ENCODE assay signal across 8 cellular contexts in the genomic region with DNA sequence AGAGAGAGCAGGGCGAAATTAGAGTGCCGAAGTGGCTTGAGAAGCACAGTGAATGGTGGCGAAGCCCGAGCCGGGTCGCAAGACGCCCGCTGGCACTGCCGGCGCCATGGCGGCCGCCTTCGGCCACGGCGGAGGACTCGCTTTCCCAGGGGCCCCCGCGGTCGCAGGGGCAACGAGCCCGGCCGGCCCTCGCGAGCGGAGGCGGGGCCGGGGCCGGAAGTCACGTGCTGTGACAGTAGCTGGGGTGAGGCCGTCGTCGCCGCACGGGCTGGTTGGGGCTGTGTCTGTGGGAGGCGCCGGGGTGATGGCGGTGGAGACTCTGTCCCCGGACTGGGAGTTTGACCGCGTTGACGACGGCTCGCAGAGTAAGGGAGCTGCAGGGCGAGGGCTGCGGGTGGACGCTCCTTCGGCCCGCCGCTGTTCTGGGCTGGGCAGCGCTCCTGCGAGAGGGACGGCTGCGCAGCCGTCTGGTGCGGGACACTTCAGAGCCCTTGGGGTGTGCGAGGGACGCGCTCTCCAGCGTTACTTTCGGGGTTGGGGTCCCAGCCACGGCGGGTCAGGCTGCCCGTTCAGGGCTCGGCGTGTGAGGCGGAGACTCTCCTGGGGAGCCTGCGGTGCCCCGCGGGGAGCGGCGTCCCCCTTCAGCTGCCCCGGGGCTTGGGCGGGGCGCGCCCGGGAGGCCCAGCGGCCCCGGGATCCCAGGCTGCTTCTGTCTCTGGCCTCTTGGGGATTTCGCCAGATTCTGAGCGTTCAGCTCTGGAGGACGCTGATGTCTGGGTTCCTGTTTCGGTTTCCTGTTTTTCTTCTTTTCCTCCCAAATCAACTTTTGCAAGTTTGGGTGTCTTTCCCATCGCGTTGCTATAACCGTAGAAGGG.
DNase-seq lines count a peak whose midpoint lies in the region; ATAC-seq and TF ChIP-seq lines count a peak whose summit lies in the region.

A gene with protein sequence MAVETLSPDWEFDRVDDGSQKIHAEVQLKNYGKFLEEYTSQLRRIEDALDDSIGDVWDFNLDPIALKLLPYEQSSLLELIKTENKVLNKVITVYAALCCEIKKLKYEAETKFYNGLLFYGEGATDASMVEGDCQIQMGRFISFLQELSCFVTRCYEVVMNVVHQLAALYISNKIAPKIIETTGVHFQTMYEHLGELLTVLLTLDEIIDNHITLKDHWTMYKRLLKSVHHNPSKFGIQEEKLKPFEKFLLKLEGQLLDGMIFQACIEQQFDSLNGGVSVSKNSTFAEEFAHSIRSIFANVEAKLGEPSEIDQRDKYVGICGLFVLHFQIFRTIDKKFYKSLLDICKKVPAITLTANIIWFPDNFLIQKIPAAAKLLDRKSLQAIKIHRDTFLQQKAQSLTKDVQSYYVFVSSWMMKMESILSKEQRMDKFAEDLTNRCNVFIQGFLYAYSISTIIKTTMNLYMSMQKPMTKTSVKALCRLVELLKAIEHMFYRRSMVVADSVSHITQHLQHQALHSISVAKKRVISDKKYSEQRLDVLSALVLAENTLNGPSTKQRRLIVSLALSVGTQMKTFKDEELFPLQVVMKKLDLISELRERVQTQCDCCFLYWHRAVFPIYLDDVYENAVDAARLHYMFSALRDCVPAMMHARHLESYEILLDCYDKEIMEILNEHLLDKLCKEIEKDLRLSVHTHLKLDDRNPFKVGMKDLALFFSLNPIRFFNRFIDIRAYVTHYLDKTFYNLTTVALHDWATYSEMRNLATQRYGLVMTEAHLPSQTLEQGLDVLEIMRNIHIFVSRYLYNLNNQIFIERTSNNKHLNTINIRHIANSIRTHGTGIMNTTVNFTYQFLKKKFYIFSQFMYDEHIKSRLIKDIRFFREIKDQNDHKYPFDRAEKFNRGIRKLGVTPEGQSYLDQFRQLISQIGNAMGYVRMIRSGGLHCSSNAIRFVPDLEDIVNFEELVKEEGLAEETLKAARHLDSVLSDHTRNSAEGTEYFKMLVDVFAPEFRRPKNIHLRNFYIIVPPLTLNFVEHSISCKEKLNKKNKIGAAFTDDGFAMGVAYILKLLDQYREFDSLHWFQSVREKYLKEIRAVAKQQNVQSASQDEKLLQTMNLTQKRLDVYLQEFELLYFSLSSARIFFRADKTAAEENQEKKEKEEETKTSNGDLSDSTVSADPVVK (plus strand): TSS at position 235 of the 875 bp plus-strand sequence. CDS start 70 bp downstream, at position 305.

- ATAC-seq in GM19025 (IDR thresholded peaks at IDR 0.05; ENCODE audit: low read depth, unreplicated experiment) = peak; percentile 87
- ATAC-seq in HG03280 (IDR thresholded peaks at IDR 0.05; ENCODE audit: unreplicated experiment) = peak; percentile 92

- TF ChIP-seq CTCF in AG09319 (IDR thresholded peaks at IDR 0.05; ENCODE audit: low read depth, low read length) = no peak

- H3K27ac ChIP-seq in caudate nucleus (ENCODE audit: low read depth, low read length) = peak within 1 kb of the TSS; percentile 96

- peak; percentile 71 for DNase-seq in AG09319 (ENCODE audit: extremely low read depth, low read depth)
- peak; percentile 83 for DNase-seq in NCI-H345 treated with DMSO at 0.1 percent for 48 hours (lab: John Stamatoyannopoulos, UW; ENCODE audit: unreplicated experiment)
- peak; percentile 84 to 95 (median 90) for DNase-seq in activated CD4-positive, CD25-positive, alpha-beta regulatory T cell (lab: John Stamatoyannopoulos, UW)
- DNase-seq in caudate nucleus (lab: John Stamatoyannopoulos, UW) = peak in 60 of 61 donors; percentile 52 to 96 (median 90)
- peak; percentile 91 for DNase-seq in iris pigment epithelial cell (ENCODE audit: low read depth)
- DNase-seq in stimulated activated CD4-positive, alpha-beta T cell treated with anti-CD3 and anti-CD28 coated beads, Interleukin-12 subunit alpha, Interleukin-12 subunit beta, amount 100 ng/mL, for 24 hours (ENCODE audit: low read depth in 2 of 2) = peak; percentile 85 to 90

Comparison
In these comparisons a context has a peak if more than half of its experiments do, and no peak if none do; other contexts are left out.
1. Peak in every context shown above with its lines: DNase-seq, ATAC-seq and H3K27ac ChIP-seq.